14 cellular contexts compared by ENCODE assay signal in genomic region chr4:183014361-183015084, GRCh38.
DNase-seq lines count a peak whose midpoint lies in the region; ATAC-seq and TF ChIP-seq lines count a peak whose summit lies in the region.
"Had no signal": no experiment of that assay in that cellular context is flagged by ENCODE, and none has a peak within 500 bp of the region (broad histone marks: within the 10 kb centered on the region; RNA-seq: fewer than 3 reads in every experiment).

No MANE protein-coding gene starts in this region.

- peaks cover 55% of the 10 kb centered on the region for H3K27me3 ChIP-seq in SK-N-SH (ENCODE audit: insufficient read depth)
- peaks cover 47% of the 10 kb centered on the region for H3K27me3 ChIP-seq in cardiac muscle cell
- H3K27me3 ChIP-seq in osteoblast (ENCODE audit: insufficient read depth, low read length): peaks cover 45% of the 10 kb centered on the region
- H3K27me3 ChIP-seq in tibial artery: no peaks in the 10 kb centered on the region
- H3K27me3 ChIP-seq: BLaER1 had no signal

- no peaks in the 10 kb centered on the region for H3F3A ChIP-seq in SK-N-SH (replicated peaks; ENCODE audit: insufficient read depth)

- peak overlapping the region; percentile 69 for H3K4me3 Mint-ChIP-seq in WTC11
- H3K4me3 Mint-ChIP-seq: CD8-positive, alpha-beta memory T cell had no signal

- no peak overlapping the region for H2AFZ ChIP-seq in SK-N-SH (ENCODE audit: low read depth)
- no peak overlapping the region for H2AFZ ChIP-seq in osteoblast (ENCODE audit: low read length)

- TF ChIP-seq EP300 in SK-N-SH (IDR thresholded peaks at IDR 0.05; ENCODE audit: borderline replicate concordance in 1 of 2, low read depth in 1 of 2, low read length in 1 of 2): no peak

- no peak for TF ChIP-seq RAD21 in SK-N-SH (IDR thresholded peaks at IDR 0.05; ENCODE audit: low read length)

- H3K9me3 ChIP-seq in SK-N-SH (no peaks in the 10 kb centered on the region), cardiac muscle cell (ENCODE audit: low read depth) (no peaks in the 10 kb centered on the region), osteoblast (ENCODE audit: low read depth, low read length) (no peaks in the 10 kb centered on the region), tibial artery (no peaks in the 10 kb centered on the region)
- H3K9me3 ChIP-seq: BLaER1, Caco-2 had no signal

- H3K27ac Mint-ChIP-seq in WTC11: no peak overlapping the region
- H3K27ac Mint-ChIP-seq: CD8-positive, alpha-beta memory T cell; H9 had no signal

- no peaks in the 10 kb centered on the region for H4K20me1 ChIP-seq in SK-N-SH (ENCODE audit: insufficient read depth)
- no peaks in the 10 kb centered on the region for H4K20me1 ChIP-seq in osteoblast (ENCODE audit: insufficient read depth, low read length)
- H4K20me1 ChIP-seq: BLaER1 had no signal

- H3K4me2 ChIP-seq in SK-N-SH (no peak overlapping the region), osteoblast (ENCODE audit: insufficient read depth, low read length) (no peak overlapping the region)
- H3K4me2 ChIP-seq: BLaER1 had no signal

- H3K4me3 ChIP-seq in SK-N-SH (ENCODE audit: low read depth in 2 of 2, low read length in 1 of 2) (no peak overlapping the region), cardiac muscle cell (no peak overlapping the region), osteoblast (ENCODE audit: insufficient read depth, low read length) (no peak overlapping the region), tibial artery (no peak overlapping the region)
- H3K4me3 ChIP-seq: BLaER1 had no signal

- no peaks in the 10 kb centered on the region; the same call in 1 of the 2 replicates for H3K27me3 Mint-ChIP-seq in WTC11 (ENCODE audit: low read depth)

- H3K9ac ChIP-seq in SK-N-SH: no peak overlapping the region
- H3K9ac ChIP-seq: BLaER1 had no signal

- WGBS in SK-N-SH (ENCODE audit: low lambda C conversion rate): 28% methylated on average over 15 of the region's 15 CpGs

- no peaks in the 10 kb centered on the region for H3K9me2 ChIP-seq in SK-N-SH

- no peak for TF ChIP-seq CTCF in SK-N-SH (IDR thresholded peaks at IDR 0.05)
- no peak for TF ChIP-seq CTCF in WTC11 (IDR thresholded peaks at IDR 0.05)
- no peak for TF ChIP-seq CTCF in cardiac muscle cell (IDR thresholded peaks at IDR 0.05; ENCODE audit: low read depth, low read length)
- no peak for TF ChIP-seq CTCF in osteoblast (IDR thresholded peaks at IDR 0.05; ENCODE audit: extremely low read depth, low read depth, low read length)
- no peak for TF ChIP-seq CTCF in tibial artery (IDR thresholded peaks at IDR 0.05)

- H3K36me3 Mint-ChIP-seq in WTC11: no peaks in the 10 kb centered on the region
- H3K36me3 Mint-ChIP-seq: CD8-positive, alpha-beta memory T cell had no signal

- POLR2A ChIA-PET in SK-N-SH (lab: Yijun Ruan, JAX) (interaction anchor here (0.5 kb wide), 1 partner anchor 98 kb away, joined by 3 read pairs; no protein-coding TSS in a partner anchor), WTC11 (lab: Charles Lee) (no interaction called here)

- H3K4me1 Mint-ChIP-seq in WTC11: peaks cover 8% of the 10 kb centered on the region
- H3K4me1 Mint-ChIP-seq: CD8-positive, alpha-beta memory T cell had no signal

- DNase-seq in SK-N-SH (no peak), WTC11 (ENCODE audit: low spot score) (no peak), cardiac muscle cell (ENCODE audit: low read depth in 1 of 2, low spot score in 1 of 2) (peak; percentile 8 to 15), osteoblast (ENCODE audit: insufficient read length, low spot score, missing footprints) (peak; percentile 68), OCI-M1 (lab: John Stamatoyannopoulos, UW) (no peak), tibial artery (no peak)
- DNase-seq: 8988T; AML-193; Caco-2; CD8-positive, alpha-beta memory T cell; GOT3; H9 had no signal

- peak; percentile 24; the same call in 1 of the 3 replicates for ATAC-seq in SK-N-SH treated with all-trans-retinoic acid at 6 μM for 48 hours
- no peak for ATAC-seq in WTC11

- intact Hi-C loops in tibial artery (cut with DNase I; ENCODE audit: low total_unique reads): no loop called here

- CTCF ChIA-PET in SK-N-SH (lab: Yijun Ruan, JAX): interaction anchor here (0.7 to 1.5 kb wide), 3 partner anchors 11 to 248 kb away, joined by 3 to 5 read pairs (median 3); no protein-coding TSS in a partner anchor
- CTCF ChIA-PET in WTC11 (lab: Charles Lee): interaction anchor here (0.7 to 1.9 kb wide), 10 partner anchors 10 to 250 kb away, joined by 3 to 20 read pairs (median 4); no protein-coding TSS in a partner anchor

- H3K4me1 ChIP-seq in SK-N-SH (ENCODE audit: control insufficient read depth in 1 of 2, insufficient read depth in 2 of 2, low read depth in 1 of 2, low read length in 1 of 2) (peaks cover 0 to 2% of the 10 kb centered on the region in 2 experiments; a peak in 1 of 4 replicates), cardiac muscle cell (ENCODE audit: low read depth) (no peaks in the 10 kb centered on the region), osteoblast (ENCODE audit: insufficient read depth, low read length) (no peaks in the 10 kb centered on the region), tibial artery (no peaks in the 10 kb centered on the region)
- H3K4me1 ChIP-seq: BLaER1, Caco-2 had no signal

- H3K27ac ChIP-seq in SK-N-SH (ENCODE audit: low read depth in 2 of 2, low read length in 1 of 2): no peak overlapping the region
- H3K27ac ChIP-seq in cardiac muscle cell: no peak overlapping the region
- H3K27ac ChIP-seq in osteoblast (ENCODE audit: low read depth, low read length): no peak overlapping the region
- H3K27ac ChIP-seq in tibial artery: no peak overlapping the region
- H3K27ac ChIP-seq: BLaER1 had no signal

- H3K79me2 ChIP-seq in SK-N-SH (ENCODE audit: insufficient read depth) (no peaks in the 10 kb centered on the region), osteoblast (ENCODE audit: insufficient read depth, low read length) (no peaks in the 10 kb centered on the region)

- no peaks in the 10 kb centered on the region for H3K36me3 ChIP-seq in SK-N-SH (replicated peaks in 1 of 2; ENCODE audit: control insufficient read depth in 1 of 2, insufficient read depth in 2 of 2, low read length in 1 of 2)
- no peaks in the 10 kb centered on the region for H3K36me3 ChIP-seq in cardiac muscle cell
- H3K36me3 ChIP-seq in osteoblast (ENCODE audit: insufficient read depth, low read length): no peaks in the 10 kb centered on the region
- H3K36me3 ChIP-seq in tibial artery: no peaks in the 10 kb centered on the region
- H3K36me3 ChIP-seq: BLaER1 had no signal

- no peaks in the 10 kb centered on the region for H3K9me3 Mint-ChIP-seq in WTC11
- H3K9me3 Mint-ChIP-seq: CD8-positive, alpha-beta memory T cell; H9 had no signal

TF ChIP-seq in SK-N-SH treated with all-trans-retinoic acid at 6 μM for 48 hours, 23 proteins besides CTCF, POLR2A, EP300 and RAD21 (continues in another document):
- no peak for TF ChIP-seq ZNF565 (CRISPR knock-in tag; conservative IDR thresholded peaks at IDR 0.05; ENCODE audit: low read depth)
- no peak for TF ChIP-seq ZNF70 (CRISPR knock-in tag; IDR thresholded peaks at IDR 0.05)
- TF ChIP-seq TCF4 (CRISPR knock-in tag; IDR thresholded peaks at IDR 0.05; ENCODE audit: borderline replicate concordance): no peak
- no peak for TF ChIP-seq GLIS3 (CRISPR knock-in tag; IDR thresholded peaks at IDR 0.05)

TF ChIP-seq in SK-N-SH, 30 proteins besides CTCF, POLR2A, EP300 and RAD21 (continues in another document):
- no peak for TF ChIP-seq RXRA (IDR thresholded peaks at IDR 0.05; ENCODE audit: borderline replicate concordance, low read depth)
- no peak for TF ChIP-seq NFIC (IDR thresholded peaks at IDR 0.05; ENCODE audit: borderline replicate concordance)
- no peak for TF ChIP-seq ZBTB33 (IDR thresholded peaks at IDR 0.05; ENCODE audit: borderline replicate concordance, low read depth)
- no peak for TF ChIP-seq FOXM1 (IDR thresholded peaks at IDR 0.05; ENCODE audit: low read depth)
- TF ChIP-seq CHD2 (IDR thresholded peaks at IDR 0.05; ENCODE audit: low read length, partially characterized antibody): no peak

TF ChIP-seq in WTC11, 78 proteins besides CTCF, POLR2A, EP300 and RAD21 (continues in another document):
- TF ChIP-seq ZNF281 (CRISPR knock-in tag; IDR thresholded peaks at IDR 0.05): no peak

Comparison
In these comparisons a context has a peak if more than half of its experiments do, and no peak if none do; other contexts are left out.
1. DNase-seq: peak in cardiac muscle cell (2 of 2) and osteoblast (single experiment); none in SK-N-SH (single experiment), WTC11 (single experiment), OCI-M1 (single experiment) and tibial artery (0 of 2).